8 cellular contexts compared by ENCODE assay signal in genomic region chr10:103696411-103697145, GRCh38.
DNase-seq lines count a peak whose midpoint lies in the region; ATAC-seq and TF ChIP-seq lines count a peak whose summit lies in the region.

No MANE protein-coding gene starts in this region.

- peaks cover 12% of the 10 kb centered on the region for H3K27me3 ChIP-seq in HL-60 (ENCODE audit: insufficient read depth, poor library complexity, severe bottlenecking)

- H3K4me3 ChIP-seq in HL-60 (replicated peaks; ENCODE audit: insufficient read depth, low read length): no peak overlapping the region

- no peaks in the 10 kb centered on the region for H3K36me3 Mint-ChIP-seq in T-helper 2 cell treated with Interferon-gamma antibody and Interleukin-4, amounts not matched to agents 5 μg/mL and 100 μg/mL, for 36 hours (ENCODE audit: low read depth)
- H3K36me3 Mint-ChIP-seq in immature natural killer cell: no peaks in the 10 kb centered on the region

- no peak for ATAC-seq in GM18517 (IDR thresholded peaks at IDR 0.05; ENCODE audit: unreplicated experiment)

- H3K27me3 Mint-ChIP-seq in T-helper 2 cell treated with Interferon-gamma antibody and Interleukin-4, amounts not matched to agents 5 μg/mL and 100 μg/mL, for 36 hours (ENCODE audit: low read depth): no peaks in the 10 kb centered on the region
- H3K27me3 Mint-ChIP-seq in immature natural killer cell (ENCODE audit: low read depth in 3 of 3): peaks cover 6 to 11% (median 11%) of the 10 kb centered on the region in 3 donors

- DNase-seq in AG09319 (ENCODE audit: extremely low read depth, low read depth) (peak; percentile 62), HL-60 (ENCODE audit: low read depth in 1 of 2, low spot score in 1 of 2) (peak; percentile 63 to 74), anterior cingulate cortex (lab: John Stamatoyannopoulos, UW) (peak in 36 of 58 donors; percentile 15 to 80 (median 46)), immature natural killer cell (peak; percentile 19 to 29 (median 22))
- peak; percentile 82 for DNase-seq in T-helper 2 cell treated with Interferon-gamma antibody and Interleukin-4, amounts not matched to agents 5 μg/mL and 100 μg/mL, for 36 hours (ENCODE audit: low spot score)
- peak; percentile 52 to 80 (median 59) for DNase-seq in stimulated activated CD4-positive, alpha-beta T cell treated with anti-CD3 and anti-CD28 coated beads, TNF-alpha, amount 100 ng/mL, for 24 hours (ENCODE audit: low read depth in 3 of 3)

- TF ChIP-seq POLR2A in GM19099 (IDR thresholded peaks at IDR 0.05; ENCODE audit: extremely low read depth, insufficient read length, low read depth): peak; percentile 63

- TF ChIP-seq CTCF in AG09319 (IDR thresholded peaks at IDR 0.05; ENCODE audit: low read depth, low read length) (peak; percentile 47), HL-60 (IDR thresholded peaks at IDR 0.05; ENCODE audit: insufficient read depth, low read length) (peak; percentile 22)

- peak overlapping the region; percentile 87 for H3K27ac Mint-ChIP-seq in T-helper 2 cell treated with Interferon-gamma antibody and Interleukin-4, amounts not matched to agents 5 μg/mL and 100 μg/mL, for 36 hours
- no peak overlapping the region for H3K27ac Mint-ChIP-seq in immature natural killer cell

- no peak overlapping the region for H3K27ac ChIP-seq in HL-60 (replicated peaks)

- peaks cover 30% of the 10 kb centered on the region for H3K4me1 Mint-ChIP-seq in T-helper 2 cell treated with Interferon-gamma antibody and Interleukin-4, amounts not matched to agents 5 μg/mL and 100 μg/mL, for 36 hours (ENCODE audit: low read depth)
- H3K4me1 Mint-ChIP-seq in immature natural killer cell: peaks cover 20 to 22% of the 10 kb centered on the region in 2 donors

- peak overlapping the region; percentile 68 for H3K4me3 Mint-ChIP-seq in T-helper 2 cell treated with Interferon-gamma antibody and Interleukin-4, amounts not matched to agents 5 μg/mL and 100 μg/mL, for 36 hours
- H3K4me3 Mint-ChIP-seq in immature natural killer cell: peak overlapping the region in 4 of 5 donors; percentile 8 to 59 (median 37)

- no peaks in the 10 kb centered on the region for H3K9me3 Mint-ChIP-seq in T-helper 2 cell treated with Interferon-gamma antibody and Interleukin-4, amounts not matched to agents 5 μg/mL and 100 μg/mL, for 36 hours
- no peaks in the 10 kb centered on the region for H3K9me3 Mint-ChIP-seq in immature natural killer cell

Comparison
In these comparisons a context has a peak if more than half of its experiments do, and no peak if none do; other contexts are left out.
1. DNase-seq: peak in every context shown above with its lines; median percentile 82 in T-helper 2 cell treated with Interferon-gamma antibody and Interleukin-4, amounts not matched to agents 5 μg/mL and 100 μg/mL, for 36 hours; 68 in HL-60; 62 in AG09319; 59 in stimulated activated CD4-positive, alpha-beta T cell treated with anti-CD3 and anti-CD28 coated beads, TNF-alpha, amount 100 ng/mL, for 24 hours; 46 in anterior cingulate cortex; 22 in immature natural killer cell.